Comparison of ENCODE assay signal across 25 cellular contexts in the genomic region with DNA sequence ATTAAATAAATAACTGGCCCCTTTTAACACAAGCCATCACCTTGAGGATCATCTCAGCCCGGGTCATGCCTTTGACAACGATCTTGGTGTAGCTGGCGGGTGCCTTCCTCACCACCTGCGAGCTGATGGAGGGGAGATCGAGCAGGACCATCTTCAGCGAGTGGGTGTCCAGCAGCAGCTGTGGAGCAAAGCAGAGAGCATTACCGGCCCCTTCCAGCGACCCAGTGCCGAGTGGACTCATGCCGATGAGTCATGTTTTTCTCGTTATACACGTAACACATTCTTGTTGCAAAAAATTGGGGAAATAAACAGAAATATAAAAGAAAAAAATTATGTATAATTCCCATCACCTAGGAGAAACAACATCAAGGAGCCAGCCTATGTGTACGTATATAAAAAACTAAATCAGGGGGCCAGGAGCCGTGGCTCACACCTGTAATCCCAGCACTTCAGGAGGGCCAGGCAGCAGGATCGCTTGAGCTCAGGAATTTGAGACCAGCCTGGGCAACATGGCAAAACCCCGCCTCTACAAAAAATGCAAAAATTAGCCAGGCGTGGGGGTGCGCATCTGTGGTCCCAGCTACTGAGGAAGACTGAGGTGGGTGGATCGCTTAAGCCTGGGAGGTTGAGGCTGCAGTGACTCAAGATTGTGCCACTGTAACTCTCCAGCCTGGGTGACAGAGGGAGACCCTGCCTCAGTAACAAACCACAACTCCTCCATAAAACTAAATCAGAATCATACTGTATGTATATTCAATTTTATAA.
A peak's percentile ranks its signal among the peaks of the same experiment; 100 is the strongest.
DNase-seq lines count a peak whose midpoint lies in the region; ATAC-seq and TF ChIP-seq lines count a peak whose summit lies in the region.
"Had no signal": no experiment of that assay in that cellular context is flagged by ENCODE, and none has a peak within 500 bp of the region (broad histone marks: within the 10 kb centered on the region; RNA-seq: fewer than 3 reads in every experiment).

No MANE protein-coding gene starts in this region.

- peak overlapping the region in 7 of 11 experiments; percentile 12 to 77 (median 73); a peak in 10 of 22 replicates for H3K4me2 ChIP-seq in BLaER1 treated with 17β-estradiol and CSF1 and Interleukin-3, amounts not matched to agents 10 nM and 100 nM
- H3K4me2 ChIP-seq in Loucy (ENCODE audit: low read depth, low read length, poor library complexity, severe bottlenecking) = peak overlapping the region; percentile 10

- H3K4me1 Mint-ChIP-seq in nephron progenitor cell = peaks cover 15% of the 10 kb centered on the region

- peaks cover 0 to 93% (median 35%) of the 10 kb centered on the region in 10 experiments; a peak in 15 of 20 replicates for H3K4me1 ChIP-seq in BLaER1 treated with 17β-estradiol and CSF1 and Interleukin-3, amounts not matched to agents 10 nM and 100 nM
- H3K4me1 ChIP-seq in Loucy (ENCODE audit: insufficient read depth, low read length, poor library complexity, severe bottlenecking) (peaks cover 27% of the 10 kb centered on the region), right atrium auricular region (peaks cover 0 to 9% of the 10 kb centered on the region in 2 donors)
- H3K4me1 ChIP-seq: adrenal gland, BE2C, pancreas, SJCRH30, tibial nerve had no signal

- peaks cover 39 to 94% (median 65%) of the 10 kb centered on the region in 11 experiments for H3K36me3 ChIP-seq in BLaER1 treated with 17β-estradiol and CSF1 and Interleukin-3, amounts not matched to agents 10 nM and 100 nM
- no peaks in the 10 kb centered on the region for H3K36me3 ChIP-seq in Loucy (ENCODE audit: insufficient read depth, low read length)
- peaks cover 11% of the 10 kb centered on the region for H3K36me3 ChIP-seq in brain microvascular endothelial cell (replicated peaks)
- H3K36me3 ChIP-seq in right atrium auricular region = peaks cover 20% of the 10 kb centered on the region
- H3K36me3 ChIP-seq: BE2C, SJCRH30 had no signal

- peak overlapping the region in 8 of 11 experiments; percentile 34 to 63 (median 54); a peak in 15 of 22 replicates for H3K27ac ChIP-seq in BLaER1 treated with 17β-estradiol and CSF1 and Interleukin-3, amounts not matched to agents 10 nM and 100 nM
- H3K27ac ChIP-seq in brain microvascular endothelial cell (peak overlapping the region; percentile 34), right atrium auricular region (no peak overlapping the region)
- H3K27ac ChIP-seq: adrenal gland, pancreas, SJCRH30, tibial nerve had no signal

- no peaks in the 10 kb centered on the region for H3K27me3 ChIP-seq in BLaER1 treated with 17β-estradiol and CSF1 and Interleukin-3, amounts not matched to agents 10 nM and 100 nM
- no peaks in the 10 kb centered on the region for H3K27me3 ChIP-seq in Loucy (ENCODE audit: insufficient read depth, low read length, poor library complexity, severe bottlenecking)
- H3K27me3 ChIP-seq in brain microvascular endothelial cell (replicated peaks) = no peaks in the 10 kb centered on the region
- H3K27me3 ChIP-seq in right atrium auricular region = no peaks in the 10 kb centered on the region
- H3K27me3 ChIP-seq: adrenal gland, BE2C, pancreas, SJCRH30, tibial nerve had no signal

- H3K9me3 ChIP-seq in BLaER1 treated with 17β-estradiol and CSF1 and Interleukin-3, amounts not matched to agents 10 nM and 100 nM (replicated peaks in 1 of 11) = no peaks in the 10 kb centered on the region
- H3K9me3 ChIP-seq in Loucy (ENCODE audit: insufficient read depth, low read depth, low read length) (no peaks in the 10 kb centered on the region), right atrium auricular region (no peaks in the 10 kb centered on the region)
- H3K9me3 ChIP-seq: adrenal gland, BE2C, pancreas, SJCRH30, tibial nerve had no signal

- peaks cover under 1% of the 10 kb centered on the region for H3K9me3 Mint-ChIP-seq in nephron progenitor cell
- H3K9me3 Mint-ChIP-seq: activated T-cell treated with anti-CD3 and anti-CD28 coated beads, Interleukin-2, amount 50 U/mL, for 24 hours; naive thymus-derived CD4-positive, alpha-beta T cell had no signal

- peak; percentile 25 for DNase-seq in brain microvascular endothelial cell
- DNase-seq in nephron progenitor cell = no peak
- DNase-seq in right atrium auricular region (ENCODE audit: low spot score) = no peak
- DNase-seq in activated T-cell treated with anti-CD3 and anti-CD28 coated beads, Interleukin-2, amount 50 U/mL, for 1 hour = no peak
- DNase-seq: activated CD4-positive, alpha-beta T cell treated with anti-CD3 and anti-CD28 coated beads for 4 hours; activated T-cell treated with anti-CD3 and anti-CD28 coated beads, Interleukin-2, amount 50 U/mL, for 24 hours; adrenal gland; BE2C; caudate nucleus; H7; KBM-7; left ventricle myocardium superior; MM.1S; naive thymus-derived CD4-positive, alpha-beta T cell; NCI-H226; pancreas; right cardiac atrium; SJCRH30; stimulated activated CD4-positive, alpha-beta T cell treated with anti-CD3 and anti-CD28 coated beads, Interleukin-2, amount 100 ng/mL, for 48 hours; T-helper 17 cell had no signal

- no peak overlapping the region for H3K4me3 Mint-ChIP-seq in nephron progenitor cell
- H3K4me3 Mint-ChIP-seq: activated T-cell treated with anti-CD3 and anti-CD28 coated beads, Interleukin-2, amount 50 U/mL, for 24 hours; naive thymus-derived CD4-positive, alpha-beta T cell; T-helper 17 cell had no signal

- no peaks in the 10 kb centered on the region for H3K9me2 ChIP-seq in Loucy (replicated peaks; ENCODE audit: low read depth, low read length)

- no peaks in the 10 kb centered on the region for H3K79me2 ChIP-seq in Loucy (ENCODE audit: insufficient read depth, low read length)

- no peaks in the 10 kb centered on the region for H4K20me1 ChIP-seq in BLaER1 treated with 17β-estradiol and CSF1 and Interleukin-3, amounts not matched to agents 10 nM and 100 nM
- H4K20me1 ChIP-seq in Loucy (ENCODE audit: insufficient read depth, low read length, poor library complexity, severe bottlenecking) = no peaks in the 10 kb centered on the region

- TF ChIP-seq CTCF in Loucy (conservative IDR thresholded peaks at IDR 0.05; ENCODE audit: low read length) = no peak
- no peak for TF ChIP-seq CTCF in brain microvascular endothelial cell (IDR thresholded peaks at IDR 0.05; ENCODE audit: low read depth, low read length, missing control alignments)
- TF ChIP-seq CTCF in nephron progenitor cell (IDR thresholded peaks at IDR 0.05) = no peak
- TF ChIP-seq CTCF in right atrium auricular region (IDR thresholded peaks at IDR 0.05) = no peak

- ATAC-seq in HG02763 (IDR thresholded peaks at IDR 0.05; ENCODE audit: unreplicated experiment) = no peak
- ATAC-seq in GM19351 (IDR thresholded peaks at IDR 0.05; ENCODE audit: unreplicated experiment) = no peak
- ATAC-seq: left ventricle myocardium superior; naive thymus-derived CD4-positive, alpha-beta T cell; pancreas; right cardiac atrium; T-helper 17 cell had no signal

- in situ Hi-C loops in brain microvascular endothelial cell (cut with HindIII; ENCODE audit: low pct_ligation_motif_present, low sequenced_read_pairs) = no loop called here

- H3K27me3 Mint-ChIP-seq in nephron progenitor cell (ENCODE audit: low read depth, poor library complexity) = no peaks in the 10 kb centered on the region
- H3K27me3 Mint-ChIP-seq: activated T-cell treated with anti-CD3 and anti-CD28 coated beads, Interleukin-2, amount 50 U/mL, for 24 hours; naive thymus-derived CD4-positive, alpha-beta T cell; T-helper 17 cell had no signal

- peak overlapping the region in 4 of 11 experiments; percentile 0 to 60 (median 22); a peak in 4 of 22 replicates for H3K9ac ChIP-seq in BLaER1 treated with 17β-estradiol and CSF1 and Interleukin-3, amounts not matched to agents 10 nM and 100 nM
- no peak overlapping the region for H3K9ac ChIP-seq in Loucy (ENCODE audit: low read depth, low read length, poor library complexity, severe bottlenecking)

- H3F3A ChIP-seq in Loucy (ENCODE audit: low read depth) = no peaks in the 10 kb centered on the region

- no peak overlapping the region for H3K4me3 ChIP-seq in BLaER1 treated with 17β-estradiol and CSF1 and Interleukin-3, amounts not matched to agents 10 nM and 100 nM
- H3K4me3 ChIP-seq in Loucy (ENCODE audit: low read length, poor library complexity, severe bottlenecking) = no peak overlapping the region
- H3K4me3 ChIP-seq in brain microvascular endothelial cell (ENCODE audit: low read depth, low read length) = no peak overlapping the region
- no peak overlapping the region for H3K4me3 ChIP-seq in right atrium auricular region
- H3K4me3 ChIP-seq: adrenal gland, pancreas, SJCRH30, tibial nerve had no signal

- H3K27ac Mint-ChIP-seq in nephron progenitor cell = peak overlapping the region; percentile 15

- peaks cover 67% of the 10 kb centered on the region for H3K36me3 Mint-ChIP-seq in nephron progenitor cell (ENCODE audit: low read depth)

- H2AFZ ChIP-seq in Loucy (ENCODE audit: low read length) = no peak overlapping the region

Comparison
In these comparisons a context has a peak if more than half of its experiments do, and no peak if none do; other contexts are left out.
1. H3K27ac ChIP-seq: peak in BLaER1 treated with 17β-estradiol and CSF1 and Interleukin-3, amounts not matched to agents 10 nM and 100 nM (8 of 11) and brain microvascular endothelial cell (single experiment); none in right atrium auricular region (0 of 2).